Comparison of ENCODE assay signal across 1 cellular context in the genomic region with DNA sequence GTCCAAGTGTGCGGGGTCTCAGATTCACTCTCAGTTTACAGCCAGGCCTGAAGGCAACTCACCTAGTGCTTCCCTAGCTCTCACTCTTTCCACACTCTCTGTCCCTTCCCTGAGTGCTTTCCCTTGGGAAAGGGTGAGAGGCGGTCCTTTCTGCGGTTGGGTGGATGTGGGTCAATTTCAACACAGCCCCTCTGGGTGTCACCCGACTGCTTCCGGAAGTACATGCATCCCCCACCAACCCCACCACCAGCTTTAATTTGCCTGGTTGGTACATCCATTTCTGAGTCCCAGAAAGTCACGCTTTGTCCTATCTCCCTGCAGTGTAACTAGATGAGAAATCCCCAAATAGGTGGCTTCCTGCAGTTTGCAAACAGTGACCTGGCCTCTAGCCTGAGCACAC.
TF ChIP-seq lines count a peak whose summit lies in the region.

No MANE protein-coding gene starts in this region.

TF ChIP-seq in GM23338, 12 proteins besides CTCF, POLR2A, EP300 and RAD21 (continued from another document):
- TF ChIP-seq, protein P1, sequence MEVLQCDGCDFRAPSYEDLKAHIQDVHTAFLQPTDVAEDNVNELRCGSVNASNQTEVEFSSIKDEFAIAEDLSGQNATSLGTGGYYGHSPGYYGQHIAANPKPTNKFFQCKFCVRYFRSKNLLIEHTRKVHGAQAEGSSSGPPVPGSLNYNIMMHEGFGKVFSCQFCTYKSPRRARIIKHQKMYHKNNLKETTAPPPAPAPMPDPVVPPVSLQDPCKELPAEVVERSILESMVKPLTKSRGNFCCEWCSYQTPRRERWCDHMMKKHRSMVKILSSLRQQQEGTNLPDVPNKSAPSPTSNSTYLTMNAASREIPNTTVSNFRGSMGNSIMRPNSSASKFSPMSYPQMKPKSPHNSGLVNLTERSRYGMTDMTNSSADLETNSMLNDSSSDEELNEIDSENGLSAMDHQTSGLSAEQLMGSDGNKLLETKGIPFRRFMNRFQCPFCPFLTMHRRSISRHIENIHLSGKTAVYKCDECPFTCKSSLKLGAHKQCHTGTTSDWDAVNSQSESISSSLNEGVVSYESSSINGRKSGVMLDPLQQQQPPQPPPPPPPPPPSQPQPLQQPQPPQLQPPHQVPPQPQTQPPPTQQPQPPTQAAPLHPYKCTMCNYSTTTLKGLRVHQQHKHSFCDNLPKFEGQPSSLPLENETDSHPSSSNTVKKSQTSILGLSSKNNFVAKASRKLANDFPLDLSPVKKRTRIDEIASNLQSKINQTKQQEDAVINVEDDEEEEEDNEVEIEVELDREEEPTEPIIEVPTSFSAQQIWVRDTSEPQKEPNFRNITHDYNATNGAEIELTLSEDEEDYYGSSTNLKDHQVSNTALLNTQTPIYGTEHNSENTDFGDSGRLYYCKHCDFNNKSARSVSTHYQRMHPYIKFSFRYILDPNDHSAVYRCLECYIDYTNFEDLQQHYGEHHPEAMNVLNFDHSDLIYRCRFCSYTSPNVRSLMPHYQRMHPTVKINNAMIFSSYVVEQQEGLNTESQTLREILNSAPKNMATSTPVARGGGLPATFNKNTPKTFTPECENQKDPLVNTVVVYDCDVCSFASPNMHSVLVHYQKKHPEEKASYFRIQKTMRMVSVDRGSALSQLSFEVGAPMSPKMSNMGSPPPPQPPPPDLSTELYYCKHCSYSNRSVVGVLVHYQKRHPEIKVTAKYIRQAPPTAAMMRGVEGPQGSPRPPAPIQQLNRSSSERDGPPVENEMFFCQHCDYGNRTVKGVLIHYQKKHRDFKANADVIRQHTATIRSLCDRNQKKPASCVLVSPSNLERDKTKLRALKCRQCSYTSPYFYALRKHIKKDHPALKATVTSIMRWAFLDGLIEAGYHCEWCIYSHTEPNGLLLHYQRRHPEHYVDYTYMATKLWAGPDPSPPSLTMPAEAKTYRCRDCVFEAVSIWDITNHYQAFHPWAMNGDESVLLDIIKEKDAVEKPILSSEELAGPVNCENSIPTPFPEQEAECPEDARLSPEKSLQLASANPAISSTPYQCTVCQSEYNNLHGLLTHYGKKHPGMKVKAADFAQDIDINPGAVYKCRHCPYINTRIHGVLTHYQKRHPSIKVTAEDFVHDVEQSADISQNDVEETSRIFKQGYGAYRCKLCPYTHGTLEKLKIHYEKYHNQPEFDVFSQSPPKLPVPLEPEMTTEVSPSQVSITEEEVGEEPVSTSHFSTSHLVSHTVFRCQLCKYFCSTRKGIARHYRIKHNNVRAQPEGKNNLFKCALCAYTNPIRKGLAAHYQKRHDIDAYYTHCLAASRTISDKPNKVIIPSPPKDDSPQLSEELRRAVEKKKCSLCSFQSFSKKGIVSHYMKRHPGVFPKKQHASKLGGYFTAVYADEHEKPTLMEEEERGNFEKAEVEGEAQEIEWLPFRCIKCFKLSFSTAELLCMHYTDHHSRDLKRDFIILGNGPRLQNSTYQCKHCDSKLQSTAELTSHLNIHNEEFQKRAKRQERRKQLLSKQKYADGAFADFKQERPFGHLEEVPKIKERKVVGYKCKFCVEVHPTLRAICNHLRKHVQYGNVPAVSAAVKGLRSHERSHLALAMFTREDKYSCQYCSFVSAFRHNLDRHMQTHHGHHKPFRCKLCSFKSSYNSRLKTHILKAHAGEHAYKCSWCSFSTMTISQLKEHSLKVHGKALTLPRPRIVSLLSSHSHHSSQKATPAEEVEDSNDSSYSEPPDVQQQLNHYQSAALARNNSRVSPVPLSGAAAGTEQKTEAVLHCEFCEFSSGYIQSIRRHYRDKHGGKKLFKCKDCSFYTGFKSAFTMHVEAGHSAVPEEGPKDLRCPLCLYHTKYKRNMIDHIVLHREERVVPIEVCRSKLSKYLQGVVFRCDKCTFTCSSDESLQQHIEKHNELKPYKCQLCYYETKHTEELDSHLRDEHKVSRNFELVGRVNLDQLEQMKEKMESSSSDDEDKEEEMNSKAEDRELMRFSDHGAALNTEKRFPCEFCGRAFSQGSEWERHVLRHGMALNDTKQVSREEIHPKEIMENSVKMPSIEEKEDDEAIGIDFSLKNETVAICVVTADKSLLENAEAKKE (CRISPR knock-in tag; IDR thresholded peaks at IDR 0.05) = no peak
- TF ChIP-seq, protein P2, sequence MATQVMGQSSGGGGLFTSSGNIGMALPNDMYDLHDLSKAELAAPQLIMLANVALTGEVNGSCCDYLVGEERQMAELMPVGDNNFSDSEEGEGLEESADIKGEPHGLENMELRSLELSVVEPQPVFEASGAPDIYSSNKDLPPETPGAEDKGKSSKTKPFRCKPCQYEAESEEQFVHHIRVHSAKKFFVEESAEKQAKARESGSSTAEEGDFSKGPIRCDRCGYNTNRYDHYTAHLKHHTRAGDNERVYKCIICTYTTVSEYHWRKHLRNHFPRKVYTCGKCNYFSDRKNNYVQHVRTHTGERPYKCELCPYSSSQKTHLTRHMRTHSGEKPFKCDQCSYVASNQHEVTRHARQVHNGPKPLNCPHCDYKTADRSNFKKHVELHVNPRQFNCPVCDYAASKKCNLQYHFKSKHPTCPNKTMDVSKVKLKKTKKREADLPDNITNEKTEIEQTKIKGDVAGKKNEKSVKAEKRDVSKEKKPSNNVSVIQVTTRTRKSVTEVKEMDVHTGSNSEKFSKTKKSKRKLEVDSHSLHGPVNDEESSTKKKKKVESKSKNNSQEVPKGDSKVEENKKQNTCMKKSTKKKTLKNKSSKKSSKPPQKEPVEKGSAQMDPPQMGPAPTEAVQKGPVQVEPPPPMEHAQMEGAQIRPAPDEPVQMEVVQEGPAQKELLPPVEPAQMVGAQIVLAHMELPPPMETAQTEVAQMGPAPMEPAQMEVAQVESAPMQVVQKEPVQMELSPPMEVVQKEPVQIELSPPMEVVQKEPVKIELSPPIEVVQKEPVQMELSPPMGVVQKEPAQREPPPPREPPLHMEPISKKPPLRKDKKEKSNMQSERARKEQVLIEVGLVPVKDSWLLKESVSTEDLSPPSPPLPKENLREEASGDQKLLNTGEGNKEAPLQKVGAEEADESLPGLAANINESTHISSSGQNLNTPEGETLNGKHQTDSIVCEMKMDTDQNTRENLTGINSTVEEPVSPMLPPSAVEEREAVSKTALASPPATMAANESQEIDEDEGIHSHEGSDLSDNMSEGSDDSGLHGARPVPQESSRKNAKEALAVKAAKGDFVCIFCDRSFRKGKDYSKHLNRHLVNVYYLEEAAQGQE (IDR thresholded peaks at IDR 0.05; ENCODE audit: unreplicated experiment) = no peak
- TF ChIP-seq CREB1 (CRISPR knock-in tag; IDR thresholded peaks at IDR 0.05; ENCODE audit: low read depth) (no peak), NANOG (IDR thresholded peaks at IDR 0.05; ENCODE audit: borderline replicate concordance) (no peak), EZH2 (IDR thresholded peaks at IDR 0.05; ENCODE audit: low read depth, unreplicated experiment) (no peak), STAT1 (IDR thresholded peaks at IDR 0.05; ENCODE audit: unreplicated experiment) (no peak), POLR2AphosphoS5 (IDR thresholded peaks at IDR 0.05; ENCODE audit: low read depth) (no peak), JUNB (IDR thresholded peaks at IDR 0.05; ENCODE audit: unreplicated experiment) (no peak), ZNF114 (CRISPR knock-in tag; IDR thresholded peaks at IDR 0.05) (no peak), EZH2phosphoT487 (IDR thresholded peaks at IDR 0.05; ENCODE audit: unreplicated experiment) (no peak)
